In genomic region chr5:1538741-1539392, GRCh38 we compare ENCODE assay signal across 17 cellular contexts. TPM values are rescaled to one million over a fixed set of nuclear protein-coding genes. Genes with fewer than 3 reads are reported as not detected.
A peak's percentile ranks its signal among the peaks of the same experiment; 100 is the strongest.
DNase-seq lines count a peak whose midpoint lies in the region; ATAC-seq and TF ChIP-seq lines count a peak whose summit lies in the region.
"Had no signal": no experiment of that assay in that cellular context is flagged by ENCODE, and none has a peak within 500 bp of the region (broad histone marks: within the 10 kb centered on the region; RNA-seq: fewer than 3 reads in every experiment).

No MANE protein-coding gene starts in this region.

- no peak for ATAC-seq in activated naive CD4-positive, alpha-beta T cell treated with anti-CD3 and anti-CD28 coated beads, Interleukin-2, amount 50 U/mL, for 72 hours
- no peak for ATAC-seq in stimulated activated memory B cell treated with anti-CD40 and anti-IgM and Interleukin-4, amounts not matched to agents 10 μg/mL and 1 μg/mL and 100 μg/mL, for 72 hours
- ATAC-seq in HG03469 (IDR thresholded peaks at IDR 0.05; ENCODE audit: unreplicated experiment) = no peak
- ATAC-seq: WTC11 had no signal

- H3K4me3 ChIP-seq in Peyer's patch = no peak overlapping the region
- H3K4me3 ChIP-seq: MG63 had no signal

- DNase-seq in activated naive CD4-positive, alpha-beta T cell treated with anti-CD3 and anti-CD28 coated beads for 36 hours = no peak
- DNase-seq in activated naive CD4-positive, alpha-beta T cell treated with anti-CD3 and anti-CD28 coated beads, Interleukin-2, amount 50 U/mL, for 72 hours (ENCODE audit: low spot score in 2 of 2) = no peak
- DNase-seq in Peyer's patch (peak in 2 of 3 donors; percentile 15 to 41), immature natural killer cell (no peak), DMS114 treated with DMSO at 0.1 percent for 48 hours (lab: John Stamatoyannopoulos, UW; ENCODE audit: unreplicated experiment) (no peak), EL (no peak)
- DNase-seq: caudate nucleus; islet precursor cell; mesenchymal stem cell; MG63; NCI-H187 treated with DMSO at 0.1 percent for 48 hours; NCI-H446; SHP77; stimulated activated CD4-positive, alpha-beta T cell treated with anti-CD3 and anti-CD28 coated beads, Interleukin-2, amount 100 ng/mL, for 24 hours had no signal

- no peaks in the 10 kb centered on the region for H3K36me3 Mint-ChIP-seq in activated naive CD4-positive, alpha-beta T cell treated with anti-CD3 and anti-CD28 coated beads for 36 hours (ENCODE audit: low read depth)
- no peaks in the 10 kb centered on the region for H3K36me3 Mint-ChIP-seq in activated naive CD4-positive, alpha-beta T cell treated with anti-CD3 and anti-CD28 coated beads, Interleukin-2, amount 50 U/mL, for 72 hours
- H3K36me3 Mint-ChIP-seq in immature natural killer cell = no peaks in the 10 kb centered on the region
- H3K36me3 Mint-ChIP-seq in stimulated activated memory B cell treated with anti-CD40 and anti-IgM and Interleukin-4, amounts not matched to agents 10 μg/mL and 1 μg/mL and 100 μg/mL, for 72 hours = no peaks in the 10 kb centered on the region
- H3K36me3 Mint-ChIP-seq: WTC11 had no signal

- no peak for TF ChIP-seq POLR2A in Peyer's patch (IDR thresholded peaks at IDR 0.05)

- H3K27ac Mint-ChIP-seq in activated naive CD4-positive, alpha-beta T cell treated with anti-CD3 and anti-CD28 coated beads for 36 hours = peak overlapping the region; percentile 56
- H3K27ac Mint-ChIP-seq in activated naive CD4-positive, alpha-beta T cell treated with anti-CD3 and anti-CD28 coated beads, Interleukin-2, amount 50 U/mL, for 72 hours = peak overlapping the region in 1 of 2 donors; percentile 69
- peak overlapping the region; percentile 54 to 95 (median 81) for H3K27ac Mint-ChIP-seq in immature natural killer cell
- peak overlapping the region; percentile 97 for H3K27ac Mint-ChIP-seq in stimulated activated memory B cell treated with anti-CD40 and anti-IgM and Interleukin-4, amounts not matched to agents 10 μg/mL and 1 μg/mL and 100 μg/mL, for 72 hours
- H3K27ac Mint-ChIP-seq: WTC11 had no signal

- no peaks in the 10 kb centered on the region for H3K36me3 ChIP-seq in Peyer's patch
- H3K36me3 ChIP-seq: MG63 had no signal

- no peak overlapping the region for H3K27ac ChIP-seq in Peyer's patch

- no peaks in the 10 kb centered on the region for H3K9me3 ChIP-seq in Peyer's patch
- H3K9me3 ChIP-seq: MG63 had no signal

- no peaks in the 10 kb centered on the region for H3K27me3 Mint-ChIP-seq in activated naive CD4-positive, alpha-beta T cell treated with anti-CD3 and anti-CD28 coated beads for 36 hours (ENCODE audit: low read depth)
- peaks cover 6 to 14% (median 13%) of the 10 kb centered on the region in 3 donors for H3K27me3 Mint-ChIP-seq in immature natural killer cell (ENCODE audit: low read depth in 3 of 3)
- no peaks in the 10 kb centered on the region for H3K27me3 Mint-ChIP-seq in stimulated activated memory B cell treated with anti-CD40 and anti-IgM and Interleukin-4, amounts not matched to agents 10 μg/mL and 1 μg/mL and 100 μg/mL, for 72 hours

- H3K4me1 ChIP-seq in Peyer's patch = peaks cover 0 to 4% (median 0%) of the 10 kb centered on the region in 4 donors

- H3K9me3 Mint-ChIP-seq in activated naive CD4-positive, alpha-beta T cell treated with anti-CD3 and anti-CD28 coated beads for 36 hours = no peaks in the 10 kb centered on the region
- H3K9me3 Mint-ChIP-seq in activated naive CD4-positive, alpha-beta T cell treated with anti-CD3 and anti-CD28 coated beads, Interleukin-2, amount 50 U/mL, for 72 hours = peaks cover 0 to 5% of the 10 kb centered on the region in 2 donors
- no peaks in the 10 kb centered on the region for H3K9me3 Mint-ChIP-seq in immature natural killer cell
- H3K9me3 Mint-ChIP-seq in stimulated activated memory B cell treated with anti-CD40 and anti-IgM and Interleukin-4, amounts not matched to agents 10 μg/mL and 1 μg/mL and 100 μg/mL, for 72 hours = no peaks in the 10 kb centered on the region
- H3K9me3 Mint-ChIP-seq: WTC11 had no signal

- peaks cover 16% of the 10 kb centered on the region for H3K4me1 Mint-ChIP-seq in activated naive CD4-positive, alpha-beta T cell treated with anti-CD3 and anti-CD28 coated beads for 36 hours (ENCODE audit: low read depth)
- H3K4me1 Mint-ChIP-seq in immature natural killer cell = peaks cover 36 to 39% of the 10 kb centered on the region in 2 donors
- peaks cover 26% of the 10 kb centered on the region for H3K4me1 Mint-ChIP-seq in stimulated activated memory B cell treated with anti-CD40 and anti-IgM and Interleukin-4, amounts not matched to agents 10 μg/mL and 1 μg/mL and 100 μg/mL, for 72 hours
- H3K4me1 Mint-ChIP-seq: WTC11 had no signal

- no peaks in the 10 kb centered on the region for H3K27me3 ChIP-seq in Peyer's patch
- H3K27me3 ChIP-seq: MG63 had no signal

- intact Hi-C loops in activated naive CD4-positive, alpha-beta T cell treated with anti-CD3 and anti-CD28 coated beads for 36 hours (cut with micrococcal nuclease) = loop anchor here (10.0 kb wide), 1 partner anchor 256 kb away; the partner anchor contains the start of gene MRPL36

- CTCF ChIA-PET in activated naive CD4-positive, alpha-beta T cell treated with anti-CD3 and anti-CD28 coated beads for 36 hours (lab: Charles Lee) = interaction anchor here (1.0 kb wide), 1 partner anchor 106 kb away, joined by 3 read pairs; no protein-coding TSS in a partner anchor

- TF ChIP-seq CTCF in Peyer's patch (IDR thresholded peaks at IDR 0.05) = no peak

- H3K4me3 Mint-ChIP-seq in activated naive CD4-positive, alpha-beta T cell treated with anti-CD3 and anti-CD28 coated beads for 36 hours = no peak overlapping the region
- H3K4me3 Mint-ChIP-seq in immature natural killer cell = peak overlapping the region; percentile 18 to 56 (median 44)
- no peak overlapping the region for H3K4me3 Mint-ChIP-seq in stimulated activated memory B cell treated with anti-CD40 and anti-IgM and Interleukin-4, amounts not matched to agents 10 μg/mL and 1 μg/mL and 100 μg/mL, for 72 hours
- H3K4me3 Mint-ChIP-seq: WTC11 had no signal

RNA-seq across cellular contexts. Expression of gene LPCAT1, which starts 15.1 kb away (rescaled TPM):
- 10 to 100 TPM; 31.2 to 34.1 TPM for total RNA-seq in activated naive CD4-positive, alpha-beta T cell treated with anti-CD3 and anti-CD28 coated beads for 36 hours
- total RNA-seq in activated naive CD4-positive, alpha-beta T cell treated with anti-CD3 and anti-CD28 coated beads, Interleukin-2, amount 50 U/mL, for 72 hours = 10 to 100 TPM; 29.2 to 37.6 TPM
- total RNA-seq in Peyer's patch = 10 to 100 TPM in 3 of 4 donors, 1 to 10 TPM in 1; 8.8 to 59.4 (median 28.5) TPM
- polyA plus RNA-seq in immature natural killer cell = 100 to 1,000 TPM; 107 to 255 (median 144) TPM

Comparison
In these comparisons a context has a peak if more than half of its experiments do, and no peak if none do; other contexts are left out.
1. DNase-seq: peak in Peyer's patch (2 of 3); none in activated naive CD4-positive, alpha-beta T cell treated with anti-CD3 and anti-CD28 coated beads for 36 hours (single experiment), activated naive CD4-positive, alpha-beta T cell treated with anti-CD3 and anti-CD28 coated beads, Interleukin-2, amount 50 U/mL, for 72 hours (0 of 2), immature natural killer cell (0 of 3), DMS114 treated with DMSO at 0.1 percent for 48 hours (single experiment) and EL (single experiment).
2. H3K4me3 Mint-ChIP-seq: peak in immature natural killer cell (5 of 5); none in activated naive CD4-positive, alpha-beta T cell treated with anti-CD3 and anti-CD28 coated beads for 36 hours (single experiment) and stimulated activated memory B cell treated with anti-CD40 and anti-IgM and Interleukin-4, amounts not matched to agents 10 μg/mL and 1 μg/mL and 100 μg/mL, for 72 hours (single experiment).